1 cellular context compared by ENCODE assay signal in genomic region chr22:47064416-47064815, GRCh38.
TF ChIP-seq lines count a peak whose summit lies in the region.

No MANE protein-coding gene starts in this region.

TF ChIP-seq in HCT116, 20 proteins besides CTCF, POLR2A, EP300 and RAD21 (continued from another document):
- TF ChIP-seq, protein P1, sequence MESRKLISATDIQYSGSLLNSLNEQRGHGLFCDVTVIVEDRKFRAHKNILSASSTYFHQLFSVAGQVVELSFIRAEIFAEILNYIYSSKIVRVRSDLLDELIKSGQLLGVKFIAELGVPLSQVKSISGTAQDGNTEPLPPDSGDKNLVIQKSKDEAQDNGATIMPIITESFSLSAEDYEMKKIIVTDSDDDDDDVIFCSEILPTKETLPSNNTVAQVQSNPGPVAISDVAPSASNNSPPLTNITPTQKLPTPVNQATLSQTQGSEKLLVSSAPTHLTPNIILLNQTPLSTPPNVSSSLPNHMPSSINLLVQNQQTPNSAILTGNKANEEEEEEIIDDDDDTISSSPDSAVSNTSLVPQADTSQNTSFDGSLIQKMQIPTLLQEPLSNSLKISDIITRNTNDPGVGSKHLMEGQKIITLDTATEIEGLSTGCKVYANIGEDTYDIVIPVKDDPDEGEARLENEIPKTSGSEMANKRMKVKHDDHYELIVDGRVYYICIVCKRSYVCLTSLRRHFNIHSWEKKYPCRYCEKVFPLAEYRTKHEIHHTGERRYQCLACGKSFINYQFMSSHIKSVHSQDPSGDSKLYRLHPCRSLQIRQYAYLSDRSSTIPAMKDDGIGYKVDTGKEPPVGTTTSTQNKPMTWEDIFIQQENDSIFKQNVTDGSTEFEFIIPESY (IDR thresholded peaks at IDR 0.05; ENCODE audit: extremely low read depth, insufficient replicate concordance, low read length) = no peak
- no peak for TF ChIP-seq REST (IDR thresholded peaks at IDR 0.05; ENCODE audit: low read depth)
- no peak for TF ChIP-seq YY1 (IDR thresholded peaks at IDR 0.05; ENCODE audit: extremely low read depth, insufficient replicate concordance, low read depth, low read length)
- no peak for TF ChIP-seq SIN3A (IDR thresholded peaks at IDR 0.05; ENCODE audit: low read depth)
- TF ChIP-seq ZFX (IDR thresholded peaks at IDR 0.05) = no peak
